17 cellular contexts compared by ENCODE assay signal in genomic region chr11:35104655-35105054, GRCh38. TPM values are rescaled to one million over a fixed set of nuclear protein-coding genes. Genes with fewer than 3 reads are reported as not detected.
A peak's percentile ranks its signal among the peaks of the same experiment; 100 is the strongest.
DNase-seq lines count a peak whose midpoint lies in the region; ATAC-seq and TF ChIP-seq lines count a peak whose summit lies in the region.
"Had no signal": no experiment of that assay in that cellular context is flagged by ENCODE, and none has a peak within 500 bp of the region (broad histone marks: within the 10 kb centered on the region; RNA-seq: fewer than 3 reads in every experiment).

No MANE protein-coding gene starts in this region.

- no peaks in the 10 kb centered on the region for H3K9me3 ChIP-seq in Panc1 (ENCODE audit: control insufficient read depth, insufficient read depth, low read depth, low read length)

- H3K4me1 Mint-ChIP-seq in stimulated activated naive CD8-positive, alpha-beta T cell treated with anti-CD3 and anti-CD28 coated beads, Interleukin-15, Interleukin-2, amounts not matched to agents 100 ng/mL and 50 ng/mL, for 24 hours (ENCODE audit: low read depth), result peaks cover 38% of the 10 kb centered on the region
- H3K4me1 Mint-ChIP-seq: H9 had no signal

- BruUV-seq in Panc1 (replicated peaks; lab: Mats Ljungman, UMichigan), result no TSS peak

- no peaks in the 10 kb centered on the region for H3K36me3 ChIP-seq in Panc1 (ENCODE audit: control insufficient read depth, insufficient read depth, low read length)

- no peaks in the 10 kb centered on the region for H3K36me3 Mint-ChIP-seq in stimulated activated naive CD8-positive, alpha-beta T cell treated with anti-CD3 and anti-CD28 coated beads, Interleukin-15, Interleukin-2, amounts not matched to agents 100 ng/mL and 50 ng/mL, for 24 hours (ENCODE audit: low read depth)
- H3K36me3 Mint-ChIP-seq: CD8-positive, alpha-beta T cell had no signal

- H3K27ac ChIP-seq in Panc1 (ENCODE audit: low read length), result peak overlapping the region; percentile 88; the same call in 1 of the 2 replicates
- H3K27ac ChIP-seq: C4-2B had no signal

- intact Hi-C loops in Panc1 (cut with micrococcal nuclease; ENCODE audit: unreplicated experiment), result no loop called here

- no peak for ATAC-seq in stimulated activated naive CD8-positive, alpha-beta T cell treated with anti-CD3 and anti-CD28 coated beads, Interleukin-15, Interleukin-2, amounts not matched to agents 100 U/mL and 50 U/mL, for 24 hours
- ATAC-seq in Panc1, result no peak
- no peak for ATAC-seq in GM19467 (IDR thresholded peaks at IDR 0.05; ENCODE audit: unreplicated experiment)
- ATAC-seq: CD8-positive, alpha-beta T cell; HepG2 had no signal

- TF ChIP-seq CTCF in Panc1 (IDR thresholded peaks at IDR 0.05), result no peak

- H3K9me3 Mint-ChIP-seq in stimulated activated naive CD8-positive, alpha-beta T cell treated with anti-CD3 and anti-CD28 coated beads, Interleukin-15, Interleukin-2, amounts not matched to agents 100 ng/mL and 50 ng/mL, for 24 hours, result no peaks in the 10 kb centered on the region
- H3K9me3 Mint-ChIP-seq: CD8-positive, alpha-beta T cell had no signal

- no peak for TF ChIP-seq POLR2A in erythroblast (IDR thresholded peaks at IDR 0.05; ENCODE audit: low read length)

- peaks cover 7% of the 10 kb centered on the region for H3K4me1 ChIP-seq in Panc1 (ENCODE audit: control insufficient read depth, insufficient read depth, low read length)

- POLR2A ChIA-PET in Panc1 (lab: Charles Lee), result interaction anchor here (0.6 kb wide), 1 partner anchor 38 kb away, joined by 3 read pairs; no protein-coding TSS in a partner anchor

- no peak overlapping the region for H3K4me3 Mint-ChIP-seq in stimulated activated naive CD8-positive, alpha-beta T cell treated with anti-CD3 and anti-CD28 coated beads, Interleukin-15, Interleukin-2, amounts not matched to agents 100 ng/mL and 50 ng/mL, for 24 hours
- H3K4me3 Mint-ChIP-seq: CD8-positive, alpha-beta T cell; H9 had no signal

- CTCF ChIA-PET in Panc1 (lab: Charles Lee), result no interaction called here

- no peak for DNase-seq in stimulated activated naive CD8-positive, alpha-beta T cell treated with anti-CD3 and anti-CD28 coated beads, Interleukin-15, Interleukin-2, amounts not matched to agents 100 U/mL and 50 U/mL, for 24 hours
- DNase-seq in Panc1 (ENCODE audit: low read depth, low spot score) (no peak), erythroblast (lab: John Stamatoyannopoulos, UW) (peak; percentile 71 to 93), RPMI8226 (no peak)
- no peak for DNase-seq in activated CD4-positive, alpha-beta T cell treated with anti-CD3 and anti-CD28 coated beads for 48 hours
- DNase-seq: 8988T; ACHN; CD8-positive, alpha-beta T cell; COR-L47; DND-41; GDM1; GOT3; H9 had no signal

- H3K27me3 ChIP-seq in Panc1 (ENCODE audit: control insufficient read depth, insufficient read depth, low read length), result no peaks in the 10 kb centered on the region

- no peak overlapping the region for H3K4me3 ChIP-seq in Panc1 (ENCODE audit: low read depth in 2 of 2, low read length in 2 of 2)

- H3K27ac Mint-ChIP-seq in stimulated activated naive CD8-positive, alpha-beta T cell treated with anti-CD3 and anti-CD28 coated beads, Interleukin-15, Interleukin-2, amounts not matched to agents 100 ng/mL and 50 ng/mL, for 24 hours, result peak overlapping the region; percentile 39
- H3K27ac Mint-ChIP-seq: H9 had no signal

- H3K27me3 Mint-ChIP-seq in stimulated activated naive CD8-positive, alpha-beta T cell treated with anti-CD3 and anti-CD28 coated beads, Interleukin-15, Interleukin-2, amounts not matched to agents 100 ng/mL and 50 ng/mL, for 24 hours, result no peaks in the 10 kb centered on the region

- in situ Hi-C loops in Panc1 (cut with HindIII; ENCODE audit: low pct_unique_long_range_greater_than_20kb, low sequenced_read_pairs), result no loop called here

RNA-seq across cellular contexts. Expression of gene CD44, which starts 34.3 kb away (rescaled TPM):
- total RNA-seq in Panc1 (2021; ENCODE audit: unreplicated experiment), result 1,819 TPM
- polyA plus RNA-seq in Panc1 (2012; ENCODE audit: insufficient read length), result 1,270 TPM

Comparison
In these comparisons a context has a peak if more than half of its experiments do, and no peak if none do; other contexts are left out.
1. DNase-seq: peak in erythroblast (2 of 2); none in stimulated activated naive CD8-positive, alpha-beta T cell treated with anti-CD3 and anti-CD28 coated beads, Interleukin-15, Interleukin-2, amounts not matched to agents 100 U/mL and 50 U/mL, for 24 hours (single experiment), Panc1 (single experiment), RPMI8226 (single experiment) and activated CD4-positive, alpha-beta T cell treated with anti-CD3 and anti-CD28 coated beads for 48 hours (single experiment).